Comparison of ENCODE assay signal across 8 cellular contexts in the genomic region with DNA sequence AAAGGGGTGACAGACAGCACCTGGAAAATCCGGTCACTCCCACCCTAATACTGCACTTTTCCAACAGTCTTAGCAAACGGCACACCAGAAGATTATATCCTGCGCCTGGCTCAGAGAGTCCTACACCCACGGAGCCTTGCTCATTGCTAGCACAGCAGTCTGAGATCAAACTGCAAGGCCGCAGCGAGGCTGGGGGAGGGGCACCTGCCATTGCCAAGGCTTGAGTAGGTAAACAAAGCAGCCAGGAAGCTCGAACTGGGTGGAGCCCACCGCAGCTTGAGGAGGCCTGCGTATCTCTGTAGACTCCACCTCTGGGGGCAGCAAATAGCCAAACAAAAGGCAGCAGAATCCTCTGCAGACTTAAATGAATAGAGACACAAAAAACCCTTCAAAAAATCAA.
DNase-seq lines count a peak whose midpoint lies in the region; ATAC-seq and TF ChIP-seq lines count a peak whose summit lies in the region.
"Not testable (repeated sequence)": the region's sequence is repeated elsewhere in the genome, so short reads cannot be mapped to it uniquely, and the experiment has no call there.

No MANE protein-coding gene starts in this region.

- peak overlapping the region; percentile 57 for H3K27ac ChIP-seq in CD8-positive, alpha-beta T cell (ENCODE audit: low read depth, low read length)

- not testable (repeated sequence) for H3K4me3 ChIP-seq in CD8-positive, alpha-beta T cell (ENCODE audit: low read depth, low read length)

- H3K36me3 ChIP-seq in CD8-positive, alpha-beta T cell (ENCODE audit: insufficient read depth, low read length): not testable (repeated sequence)

- H3K4me1 ChIP-seq in CD8-positive, alpha-beta T cell (ENCODE audit: insufficient read depth, low read length): peaks cover 23% of the 10 kb centered on the region

- POLR2A ChIA-PET in CD8-positive, alpha-beta T cell (lab: Charles Lee): interaction anchor here (0.6 to 2.2 kb wide), 4 partner anchors 9 to 87 kb away, joined by 3 to 19 read pairs (median 4); no protein-coding TSS in a partner anchor
- POLR2A ChIA-PET in activated CD4-positive, alpha-beta memory T cell treated with anti-CD3 and anti-CD28 coated beads, Interleukin-2, amount 10 ng/mL, durations not matched to agents 7 days and 5 days (lab: Charles Lee): interaction anchor here (0.5 to 3.8 kb wide), 11 partner anchors 9 to 145 kb away, joined by 3 to 47 read pairs (median 8); a partner anchor contains a TSS

- peak; percentile 63 to 96 (median 78) for DNase-seq in CD8-positive, alpha-beta T cell
- DNase-seq in NAMALWA (ENCODE audit: low spot score) (peak; percentile 70), T follicular helper cell (ENCODE audit: low read depth) (peak; percentile 79), Right ventricle myocardium superior (peak; percentile 66)
- DNase-seq in activated CD4-positive, alpha-beta memory T cell treated with anti-CD3 and anti-CD28 coated beads, Interleukin-2, amount 10 ng/mL, durations not matched to agents 7 days and 5 days: peak; percentile 95
- peak; percentile 88 for DNase-seq in activated effector memory CD4-positive, alpha-beta T cell treated with anti-CD3 and anti-CD28 coated beads, Interleukin-2, amount 50 U/mL, for 16 hours
- peak; percentile 67 for DNase-seq in stimulated activated CD4-positive, alpha-beta T cell treated with anti-CD3 and anti-CD28 coated beads, Interleukin-15, amount 100 ng/mL, for 24 hours
- DNase-seq in stimulated activated CD8-positive, alpha-beta memory T cell treated with anti-CD3 and anti-CD28 coated beads, Interleukin-7, amount 100 ng/mL, for 1 hour (ENCODE audit: low read depth in 2 of 2): peak; percentile 16 to 41

- peak; percentile 66 for ATAC-seq in CD8-positive, alpha-beta T cell
- ATAC-seq in Right ventricle myocardium superior (ENCODE audit: poor library complexity): not testable (repeated sequence)

- peaks cover 29% of the 10 kb centered on the region for H3K36me3 Mint-ChIP-seq in CD8-positive, alpha-beta T cell
- H3K36me3 Mint-ChIP-seq in activated CD4-positive, alpha-beta memory T cell treated with anti-CD3 and anti-CD28 coated beads, Interleukin-2, amount 10 ng/mL, durations not matched to agents 7 days and 5 days (ENCODE audit: low read depth): peaks cover 43% of the 10 kb centered on the region

- H3K27me3 ChIP-seq in CD8-positive, alpha-beta T cell (ENCODE audit: insufficient read depth, low read length): not testable (repeated sequence)

- H3K9me3 Mint-ChIP-seq in CD8-positive, alpha-beta T cell: peaks cover 23% of the 10 kb centered on the region
- H3K9me3 Mint-ChIP-seq in activated CD4-positive, alpha-beta memory T cell treated with anti-CD3 and anti-CD28 coated beads, Interleukin-2, amount 10 ng/mL, durations not matched to agents 7 days and 5 days: peaks cover 26% of the 10 kb centered on the region

- peak overlapping the region; percentile 98 for H3K27ac Mint-ChIP-seq in CD8-positive, alpha-beta T cell
- H3K27ac Mint-ChIP-seq in activated CD4-positive, alpha-beta memory T cell treated with anti-CD3 and anti-CD28 coated beads, Interleukin-2, amount 10 ng/mL, durations not matched to agents 7 days and 5 days: peak overlapping the region; percentile 93

- not testable (repeated sequence) for H3K27me3 Mint-ChIP-seq in CD8-positive, alpha-beta T cell (ENCODE audit: low read depth); activated CD4-positive, alpha-beta memory T cell treated with anti-CD3 and anti-CD28 coated beads, Interleukin-2, amount 10 ng/mL, durations not matched to agents 7 days and 5 days

- peak; percentile 11 for TF ChIP-seq CTCF in CD8-positive, alpha-beta T cell (IDR thresholded peaks at IDR 0.05)

- peaks cover 51% of the 10 kb centered on the region for H3K4me1 Mint-ChIP-seq in CD8-positive, alpha-beta T cell (ENCODE audit: low read depth)
- H3K4me1 Mint-ChIP-seq in activated CD4-positive, alpha-beta memory T cell treated with anti-CD3 and anti-CD28 coated beads, Interleukin-2, amount 10 ng/mL, durations not matched to agents 7 days and 5 days: peaks cover 51% of the 10 kb centered on the region

- not testable (repeated sequence) for H3K9me3 ChIP-seq in CD8-positive, alpha-beta T cell (ENCODE audit: low read length)

- CTCF ChIA-PET in CD8-positive, alpha-beta T cell (lab: Charles Lee): interaction anchor here (1.1 to 3.5 kb wide), 11 partner anchors 9 to 231 kb away, joined by 3 to 21 read pairs (median 5); no protein-coding TSS in a partner anchor
- CTCF ChIA-PET in activated CD4-positive, alpha-beta memory T cell treated with anti-CD3 and anti-CD28 coated beads, Interleukin-2, amount 10 ng/mL, durations not matched to agents 7 days and 5 days (lab: Charles Lee): interaction anchor here (1.0 to 2.7 kb wide), 10 partner anchors 9 to 147 kb away, joined by 3 to 18 read pairs (median 6); a partner anchor contains a TSS

- intact Hi-C loops in CD8-positive, alpha-beta T cell (cut with DNase I, micrococcal nuclease): loop anchor here in 1 of 2 experiments (1.0 kb wide), 1 partner anchor 19 kb away; no protein-coding TSS in a partner anchor
- intact Hi-C loops in Right ventricle myocardium superior (cut with DNase I): not testable (repeated sequence)

- peak overlapping the region; percentile 70 for H3K4me3 Mint-ChIP-seq in CD8-positive, alpha-beta T cell
- peak overlapping the region; percentile 19 for H3K4me3 Mint-ChIP-seq in activated CD4-positive, alpha-beta memory T cell treated with anti-CD3 and anti-CD28 coated beads, Interleukin-2, amount 10 ng/mL, durations not matched to agents 7 days and 5 days

Comparison
In these comparisons a context has a peak if more than half of its experiments do, and no peak if none do; other contexts are left out.
1. DNase-seq: peak in every context shown above with its lines; median percentile 95 in activated CD4-positive, alpha-beta memory T cell treated with anti-CD3 and anti-CD28 coated beads, Interleukin-2, amount 10 ng/mL, durations not matched to agents 7 days and 5 days; 88 in activated effector memory CD4-positive, alpha-beta T cell treated with anti-CD3 and anti-CD28 coated beads, Interleukin-2, amount 50 U/mL, for 16 hours; 79 in T follicular helper cell; 78 in CD8-positive, alpha-beta T cell; 70 in NAMALWA; 67 in stimulated activated CD4-positive, alpha-beta T cell treated with anti-CD3 and anti-CD28 coated beads, Interleukin-15, amount 100 ng/mL, for 24 hours; 66 in Right ventricle myocardium superior; 28 in stimulated activated CD8-positive, alpha-beta memory T cell treated with anti-CD3 and anti-CD28 coated beads, Interleukin-7, amount 100 ng/mL, for 1 hour.